27 cellular contexts compared by ENCODE assay signal in genomic region chr21:29473808-29474207, GRCh38.
"Had no signal": no experiment of that assay in that cellular context is flagged by ENCODE, and none has a peak within 500 bp of the region (broad histone marks: within the 10 kb centered on the region; RNA-seq: fewer than 3 reads in every experiment).

No MANE protein-coding gene starts in this region.

- H3K36me3 Mint-ChIP-seq: activated CD4-positive, alpha-beta memory T cell treated with anti-CD3 and anti-CD28 coated beads for 36 hours; brain had no signal

- H3K9me3 ChIP-seq: adrenal gland, SJCRH30 had no signal

- FAIRE-seq: bronchial epithelial cell had no signal

- H3K4me2 ChIP-seq: KMS-11 had no signal

- H3K4me3 Mint-ChIP-seq: activated CD4-positive, alpha-beta memory T cell treated with anti-CD3 and anti-CD28 coated beads for 36 hours; activated CD4-positive, alpha-beta T cell treated with anti-CD3 and anti-CD28 coated beads for 36 hours; activated T-cell treated with anti-CD3 and anti-CD28 coated beads, Interleukin-2, amount 50 U/mL, for 4 hours; activated T-helper 1 cell treated with anti-CD3 and anti-CD28 coated beads, Interleukin-12 subunit alpha, Interleukin-12 subunit beta, Interleukin-2, Interleukin-4 antibody, amounts not matched to agents 30 ng/mL and 10 ng/mL and 1 ng/mL, durations not matched to agents 14 hours and 24 hours and 36 hours; brain had no signal

- H3K27ac ChIP-seq: adrenal gland, KMS-11, SJCRH30, SK-N-MC had no signal

- H3K4me1 ChIP-seq: adrenal gland had no signal

- H3K4me3 ChIP-seq: adrenal gland, SJCRH30, SK-N-MC had no signal

- H3K27me3 ChIP-seq: adrenal gland, SJCRH30 had no signal

- ATAC-seq: activated CD4-positive, alpha-beta T cell treated with anti-CD3 and anti-CD28 coated beads for 36 hours; activated T-cell treated with anti-CD3 and anti-CD28 coated beads, Interleukin-2, amount 50 U/mL, for 4 hours; Panc1 had no signal

- DNase-seq: activated CD4-positive, alpha-beta memory T cell treated with anti-CD3 and anti-CD28 coated beads for 36 hours; activated CD4-positive, alpha-beta T cell treated with anti-CD3 and anti-CD28 coated beads for 36 hours; activated CD4-positive, alpha-beta T cell treated with anti-CD3 and anti-CD28 coated beads, Interleukin-2, amount 50 U/mL, for 1 hour; activated CD8-positive, alpha-beta memory T cell treated with anti-CD3 and anti-CD28 coated beads, Interleukin-2, amount 50 U/mL, for 4 hours; activated gamma-delta T cell treated with Interleukin-2 at 50 U/mL for 16 hours; activated naive CD4-positive, alpha-beta T cell treated with anti-CD3 and anti-CD28 coated beads, Interleukin-2, amount 50 U/mL, for 16 hours; activated T-cell treated with anti-CD3 and anti-CD28 coated beads for 4 hours; activated T-cell treated with anti-CD3 and anti-CD28 coated beads, Interleukin-2, amount 50 U/mL, for 4 hours; adrenal gland; caudate nucleus; MM.1S; MV-4-11; NCI-H1092; NCI-H1436 treated with DMSO at 0.1 percent for 48 hours; NCI-H1694 treated with DMSO at 0.1 percent for 48 hours; NCI-H2029; NCI-H345; NCI-H524 treated with DMSO at 0.1 percent for 48 hours; SHP77; SJCRH30; T1000 had no signal

- H3K36me3 ChIP-seq: adrenal gland, SJCRH30 had no signal

- H3K27ac Mint-ChIP-seq: activated CD4-positive, alpha-beta memory T cell treated with anti-CD3 and anti-CD28 coated beads for 36 hours; activated CD4-positive, alpha-beta T cell treated with anti-CD3 and anti-CD28 coated beads for 36 hours; activated T-helper 1 cell treated with anti-CD3 and anti-CD28 coated beads, Interleukin-12 subunit alpha, Interleukin-12 subunit beta, Interleukin-2, Interleukin-4 antibody, amounts not matched to agents 30 ng/mL and 10 ng/mL and 1 ng/mL, durations not matched to agents 14 hours and 24 hours and 36 hours; brain had no signal

- H3K27me3 Mint-ChIP-seq: activated CD4-positive, alpha-beta memory T cell treated with anti-CD3 and anti-CD28 coated beads for 36 hours; activated CD4-positive, alpha-beta T cell treated with anti-CD3 and anti-CD28 coated beads for 36 hours; brain had no signal

- H3K9ac ChIP-seq: KMS-11 had no signal

- H3K9me3 Mint-ChIP-seq: activated CD4-positive, alpha-beta memory T cell treated with anti-CD3 and anti-CD28 coated beads for 36 hours; activated T-cell treated with anti-CD3 and anti-CD28 coated beads, Interleukin-2, amount 50 U/mL, for 4 hours; activated T-helper 1 cell treated with anti-CD3 and anti-CD28 coated beads, Interleukin-12 subunit alpha, Interleukin-12 subunit beta, Interleukin-2, Interleukin-4 antibody, amounts not matched to agents 30 ng/mL and 10 ng/mL and 1 ng/mL, durations not matched to agents 14 hours and 24 hours and 36 hours had no signal
